Comparison of ENCODE assay signal across 8 cellular contexts in genomic region chr18:74951165-74951760, GRCh38.
DNase-seq lines count a peak whose midpoint lies in the region; ATAC-seq and TF ChIP-seq lines count a peak whose summit lies in the region.

No MANE protein-coding gene starts in this region.

- DNase-seq in EH (ENCODE audit: low read depth) (peak; percentile 94), GM23248 (peak; percentile 80), Peyer's patch (no peak), tibial nerve (ENCODE audit: low spot score in 2 of 2) (peak; percentile 35 to 45), NCI-H2081 (lab: John Stamatoyannopoulos, UW) (no peak), Kasumi-1 (lab: John Stamatoyannopoulos, UW) (no peak), DMS 273 (lab: John Stamatoyannopoulos, UW; ENCODE audit: unreplicated experiment) (no peak)

- no peak overlapping the region; the same call in 1 of the 2 replicates for H3K4me3 ChIP-seq in GM23248
- no peak overlapping the region for H3K4me3 ChIP-seq in Peyer's patch
- H3K4me3 ChIP-seq in gastroesophageal sphincter = no peak overlapping the region
- peak overlapping the region in 1 of 4 donors; percentile 3 for H3K4me3 ChIP-seq in tibial nerve

- H3K9me2 ChIP-seq in GM23248 (ENCODE audit: insufficient read depth) = no peaks in the 10 kb centered on the region

- 26 to 38% methylated on average over 4 of the region's 4 CpGs for WGBS in GM23248 (ENCODE audit: low coverage in 1 of 2, low lambda C conversion rate in 2 of 2, missing lambda C conversion rate in 2 of 2), 2 experiments
- 14 to 27% methylated on average over 4 of the region's 4 CpGs for WGBS in gastroesophageal sphincter (ENCODE audit: low coverage in 1 of 2), 2 donors
- 18 to 20% methylated on average over 4 of the region's 4 CpGs for WGBS in tibial nerve, 2 donors

- peak; percentile 43 for ATAC-seq in gastroesophageal sphincter

- H3K9ac ChIP-seq in GM23248 = no peak overlapping the region

- in situ Hi-C loops in GM23248 (cut with MboI) = no loop called here

- peaks cover 3% of the 10 kb centered on the region; the same call in 1 of the 2 replicates for H3F3A ChIP-seq in GM23248 (ENCODE audit: insufficient read depth)

- TF ChIP-seq CTCF in Peyer's patch (IDR thresholded peaks at IDR 0.05) (no peak), gastroesophageal sphincter (IDR thresholded peaks at IDR 0.05) (no peak), tibial nerve (IDR thresholded peaks at IDR 0.05) (no peak)

- no peak overlapping the region for H2AFZ ChIP-seq in GM23248

- TF ChIP-seq POLR2A in Peyer's patch (IDR thresholded peaks at IDR 0.05) (no peak), gastroesophageal sphincter (IDR thresholded peaks at IDR 0.05) (no peak), tibial nerve (IDR thresholded peaks at IDR 0.05) (no peak)

- H3K79me2 ChIP-seq in GM23248 (ENCODE audit: insufficient read depth) = no peaks in the 10 kb centered on the region

- TF ChIP-seq EP300 in gastroesophageal sphincter (IDR thresholded peaks at IDR 0.05) (no peak), tibial nerve (IDR thresholded peaks at IDR 0.05) (peak in 1 of 2 donors; percentile 70)

- H3K36me3 ChIP-seq in GM23248 (ENCODE audit: low read depth) (no peaks in the 10 kb centered on the region), Peyer's patch (no peaks in the 10 kb centered on the region), gastroesophageal sphincter (no peaks in the 10 kb centered on the region), tibial nerve (no peaks in the 10 kb centered on the region)

- H3K4me1 ChIP-seq in GM23248 (ENCODE audit: insufficient read depth) = peaks cover 21% of the 10 kb centered on the region
- H3K4me1 ChIP-seq in Peyer's patch = no peaks in the 10 kb centered on the region
- peaks cover 0 to 27% (median 5%) of the 10 kb centered on the region in 3 donors for H3K4me1 ChIP-seq in gastroesophageal sphincter
- H3K4me1 ChIP-seq in tibial nerve = peaks cover 0 to 38% (median 6%) of the 10 kb centered on the region in 4 donors

- H3K27ac ChIP-seq in GM23248 = no peak overlapping the region; the same call in 1 of the 2 replicates
- peak overlapping the region in 3 of 4 donors; percentile 15 to 28 (median 18) for H3K27ac ChIP-seq in Peyer's patch
- peak overlapping the region in 1 of 4 donors; percentile 48 for H3K27ac ChIP-seq in gastroesophageal sphincter
- H3K27ac ChIP-seq in tibial nerve = peak overlapping the region; percentile 7 to 76 (median 41)

- H3K9me3 ChIP-seq in GM23248 (ENCODE audit: low read depth) (no peaks in the 10 kb centered on the region), Peyer's patch (no peaks in the 10 kb centered on the region), gastroesophageal sphincter (no peaks in the 10 kb centered on the region), tibial nerve (no peaks in the 10 kb centered on the region)

- no peaks in the 10 kb centered on the region for H4K20me1 ChIP-seq in GM23248 (ENCODE audit: insufficient read depth)

- H3K27me3 ChIP-seq in GM23248 (replicated peaks; ENCODE audit: insufficient read depth) (no peaks in the 10 kb centered on the region), Peyer's patch (no peaks in the 10 kb centered on the region), gastroesophageal sphincter (no peaks in the 10 kb centered on the region), tibial nerve (no peaks in the 10 kb centered on the region)

- peak overlapping the region; percentile 40 for H3K4me2 ChIP-seq in GM23248 (ENCODE audit: unreplicated experiment)

Comparison
In these comparisons a context has a peak if more than half of its experiments do, and no peak if none do; other contexts are left out.
1. DNase-seq: peak in EH (single experiment), GM23248 (single experiment) and tibial nerve (2 of 2); none in Peyer's patch (0 of 3), NCI-H2081 (0 of 2), Kasumi-1 (0 of 2) and DMS 273 (single experiment).